Comparison of ENCODE assay signal across 20 cellular contexts in the genomic region with DNA sequence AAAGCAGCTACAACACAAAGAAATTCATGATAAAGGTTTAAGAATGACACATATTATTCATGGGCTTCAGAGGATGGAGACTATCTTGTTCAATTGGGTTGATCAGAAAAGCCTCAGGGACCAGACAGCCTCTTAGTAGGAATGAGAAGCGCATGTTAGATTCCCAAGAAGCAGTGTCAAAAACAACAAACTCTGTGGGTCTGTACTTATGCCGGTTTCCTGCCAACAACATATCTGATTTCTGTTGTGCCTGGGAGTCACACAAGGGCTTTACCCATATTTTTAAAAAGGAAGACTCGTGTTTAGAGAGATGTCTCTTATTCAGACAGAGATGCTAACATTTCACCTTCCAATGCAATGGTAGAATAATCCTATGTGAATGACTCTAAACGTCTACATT.
A peak's percentile ranks its signal among the peaks of the same experiment; 100 is the strongest.
DNase-seq lines count a peak whose midpoint lies in the region; ATAC-seq and TF ChIP-seq lines count a peak whose summit lies in the region.
"Had no signal": no experiment of that assay in that cellular context is flagged by ENCODE, and none has a peak within 500 bp of the region (broad histone marks: within the 10 kb centered on the region; RNA-seq: fewer than 3 reads in every experiment).

No MANE protein-coding gene starts in this region.

- H3K27ac Mint-ChIP-seq in osteocyte (ENCODE audit: unreplicated experiment) = peak overlapping the region; percentile 29
- no peak overlapping the region for H3K27ac Mint-ChIP-seq in stimulated activated naive B cell treated with anti-CD40 and anti-IgM and Interleukin-4, amounts not matched to agents 10 μg/mL and 1 μg/mL and 100 μg/mL, for 72 hours
- H3K27ac Mint-ChIP-seq: B cell; CD4-positive, CD25-positive, alpha-beta regulatory T cell; CD8-positive, alpha-beta T cell had no signal

- peak; percentile 4 for DNase-seq in brain microvascular endothelial cell
- DNase-seq in fibroblast of peridontal ligament (ENCODE audit: extremely low read depth) = peak; percentile 41
- no peak for DNase-seq in osteocyte (ENCODE audit: extremely low spot score, unreplicated experiment)
- DNase-seq in stimulated activated naive B cell treated with anti-CD40 and anti-IgM and Interleukin-4, amounts not matched to agents 10 μg/mL and 1 μg/mL and 100 μg/mL, for 72 hours = no peak
- no peak for DNase-seq in H4 (ENCODE audit: low spot score)
- no peak for DNase-seq in hypothalamus (lab: John Stamatoyannopoulos, UW)
- no peak for DNase-seq in activated T-cell treated with anti-CD3 and anti-CD28 coated beads, Interleukin-2, amount 50 U/mL, for 1 hour
- DNase-seq: Caco-2; CD4-positive, CD25-positive, alpha-beta regulatory T cell; CD8-positive, alpha-beta T cell; DMS153; DND-41; GOT3; H7; HCEC 1CT had no signal

- no peaks in the 10 kb centered on the region for H3K36me3 Mint-ChIP-seq in osteocyte (ENCODE audit: unreplicated experiment)
- no peaks in the 10 kb centered on the region for H3K36me3 Mint-ChIP-seq in stimulated activated naive B cell treated with anti-CD40 and anti-IgM and Interleukin-4, amounts not matched to agents 10 μg/mL and 1 μg/mL and 100 μg/mL, for 72 hours
- H3K36me3 Mint-ChIP-seq: CD4-positive, CD25-positive, alpha-beta regulatory T cell; CD8-positive, alpha-beta T cell had no signal

- no peak for TF ChIP-seq CTCF in HEK293 (tag by site-specific recombination; IDR thresholded peaks at IDR 0.05)
- no peak for TF ChIP-seq CTCF in brain microvascular endothelial cell (IDR thresholded peaks at IDR 0.05; ENCODE audit: low read depth, low read length, missing control alignments)
- no peak for TF ChIP-seq CTCF in osteocyte (IDR thresholded peaks at IDR 0.05)

- H3K36me3 ChIP-seq in HEK293 (ENCODE audit: control insufficient read depth in 2 of 2, insufficient read depth in 1 of 2, low read length in 2 of 2) (peaks cover 0 to 25% of the 10 kb centered on the region in 2 experiments; a peak in 1 of 3 replicates), brain microvascular endothelial cell (replicated peaks) (no peaks in the 10 kb centered on the region)
- H3K36me3 ChIP-seq: BLaER1 had no signal

- H3K27ac ChIP-seq in HEK293 (ENCODE audit: extremely low read depth, low read depth, low read length) = no peak overlapping the region
- H3K27ac ChIP-seq in brain microvascular endothelial cell = no peak overlapping the region
- H3K27ac ChIP-seq: 22Rv1, BLaER1, C4-2B had no signal

- H3K9me3 ChIP-seq in HEK293 (ENCODE audit: control insufficient read depth, insufficient read depth, low read depth, low read length) = no peaks in the 10 kb centered on the region
- H3K9me3 ChIP-seq: BLaER1, Caco-2 had no signal

- H3K4me3 Mint-ChIP-seq in osteocyte (ENCODE audit: unreplicated experiment) = no peak overlapping the region
- no peak overlapping the region for H3K4me3 Mint-ChIP-seq in stimulated activated naive B cell treated with anti-CD40 and anti-IgM and Interleukin-4, amounts not matched to agents 10 μg/mL and 1 μg/mL and 100 μg/mL, for 72 hours
- H3K4me3 Mint-ChIP-seq: B cell; CD4-positive, CD25-positive, alpha-beta regulatory T cell; CD8-positive, alpha-beta T cell had no signal

- in situ Hi-C loops in brain microvascular endothelial cell (cut with HindIII; ENCODE audit: low pct_ligation_motif_present, low sequenced_read_pairs) = no loop called here

- H3K27me3 Mint-ChIP-seq in osteocyte (ENCODE audit: unreplicated experiment) = no peaks in the 10 kb centered on the region
- H3K27me3 Mint-ChIP-seq in stimulated activated naive B cell treated with anti-CD40 and anti-IgM and Interleukin-4, amounts not matched to agents 10 μg/mL and 1 μg/mL and 100 μg/mL, for 72 hours = no peaks in the 10 kb centered on the region
- H3K27me3 Mint-ChIP-seq: B cell; CD4-positive, CD25-positive, alpha-beta regulatory T cell had no signal

- CTCF ChIA-PET in HEK293 (lab: Yijun Ruan, JAX) = interaction anchor here (0.7 kb wide), 1 partner anchor 92 kb away, joined by 3 read pairs; no protein-coding TSS in a partner anchor

- H3K4me1 ChIP-seq in HEK293 (ENCODE audit: control insufficient read depth, insufficient read depth, low read length) = peaks cover 5% of the 10 kb centered on the region; the same call in 1 of the 2 replicates
- H3K4me1 ChIP-seq: BLaER1, Caco-2 had no signal

- no peaks in the 10 kb centered on the region for H3K27me3 ChIP-seq in brain microvascular endothelial cell (replicated peaks)
- H3K27me3 ChIP-seq: BLaER1 had no signal

- POLR2A ChIA-PET in HEK293 (lab: Yijun Ruan, JAX) = no interaction called here

- no peaks in the 10 kb centered on the region for H3K9me3 Mint-ChIP-seq in osteocyte (ENCODE audit: unreplicated experiment)
- H3K9me3 Mint-ChIP-seq in stimulated activated naive B cell treated with anti-CD40 and anti-IgM and Interleukin-4, amounts not matched to agents 10 μg/mL and 1 μg/mL and 100 μg/mL, for 72 hours = peaks cover 2 to 3% of the 10 kb centered on the region in 2 donors
- H3K9me3 Mint-ChIP-seq: CD8-positive, alpha-beta T cell had no signal

- H3K4me1 Mint-ChIP-seq in osteocyte (ENCODE audit: unreplicated experiment) = peaks cover 22% of the 10 kb centered on the region
- H3K4me1 Mint-ChIP-seq in stimulated activated naive B cell treated with anti-CD40 and anti-IgM and Interleukin-4, amounts not matched to agents 10 μg/mL and 1 μg/mL and 100 μg/mL, for 72 hours = no peaks in the 10 kb centered on the region
- H3K4me1 Mint-ChIP-seq: B cell; CD4-positive, CD25-positive, alpha-beta regulatory T cell had no signal

- H3K4me3 ChIP-seq in HEK293 (ENCODE audit: low read depth, low read length) (no peak overlapping the region), brain microvascular endothelial cell (ENCODE audit: low read depth, low read length) (no peak overlapping the region)
- H3K4me3 ChIP-seq: BLaER1 had no signal

- ATAC-seq in stimulated activated naive B cell treated with anti-CD40 and anti-IgM and Interleukin-4, amounts not matched to agents 10 μg/mL and 1 μg/mL and 100 μg/mL, for 72 hours (replicated peaks) = no peak
- ATAC-seq: CD8-positive, alpha-beta T cell had no signal

TF ChIP-seq in HEK293, 187 proteins besides CTCF, POLR2A, EP300 and RAD21:
- TF ChIP-seq, protein P1, sequence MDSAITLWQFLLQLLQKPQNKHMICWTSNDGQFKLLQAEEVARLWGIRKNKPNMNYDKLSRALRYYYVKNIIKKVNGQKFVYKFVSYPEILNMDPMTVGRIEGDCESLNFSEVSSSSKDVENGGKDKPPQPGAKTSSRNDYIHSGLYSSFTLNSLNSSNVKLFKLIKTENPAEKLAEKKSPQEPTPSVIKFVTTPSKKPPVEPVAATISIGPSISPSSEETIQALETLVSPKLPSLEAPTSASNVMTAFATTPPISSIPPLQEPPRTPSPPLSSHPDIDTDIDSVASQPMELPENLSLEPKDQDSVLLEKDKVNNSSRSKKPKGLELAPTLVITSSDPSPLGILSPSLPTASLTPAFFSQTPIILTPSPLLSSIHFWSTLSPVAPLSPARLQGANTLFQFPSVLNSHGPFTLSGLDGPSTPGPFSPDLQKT (IDR thresholded peaks at IDR 0.05; ENCODE audit: borderline replicate concordance, low read depth, low read length) = peak; percentile 35; the same call in 1 of the 2 replicates
- no peak for TF ChIP-seq ZNF791 (tag by site-specific recombination; IDR thresholded peaks at IDR 0.05)

Comparison
In these comparisons a context has a peak if more than half of its experiments do, and no peak if none do; other contexts are left out.
1. DNase-seq: peak in brain microvascular endothelial cell (single experiment) and fibroblast of peridontal ligament (single experiment); none in osteocyte (single experiment), stimulated activated naive B cell treated with anti-CD40 and anti-IgM and Interleukin-4, amounts not matched to agents 10 μg/mL and 1 μg/mL and 100 μg/mL, for 72 hours (single experiment), H4 (single experiment), hypothalamus (0 of 51) and activated T-cell treated with anti-CD3 and anti-CD28 coated beads, Interleukin-2, amount 50 U/mL, for 1 hour (single experiment).